13 cellular contexts compared by ENCODE assay signal in genomic region chr1:193417420-193417819, GRCh38.
DNase-seq lines count a peak whose midpoint lies in the region; ATAC-seq, FAIRE-seq and TF ChIP-seq lines count a peak whose summit lies in the region.
"Had no signal": no experiment of that assay in that cellular context is flagged by ENCODE, and none has a peak within 500 bp of the region (broad histone marks: within the 10 kb centered on the region; RNA-seq: fewer than 3 reads in every experiment).

No MANE protein-coding gene starts in this region.

- H3K9me3 ChIP-seq in adrenal gland (replicated peaks in 1 of 3), result no peaks in the 10 kb centered on the region

- H3K36me3 Mint-ChIP-seq in naive thymus-derived CD8-positive, alpha-beta T cell, result peaks cover 0 to 11% (median 4%) of the 10 kb centered on the region in 3 donors

- H3K27ac ChIP-seq in adrenal gland, result peak overlapping the region in 4 of 5 donors; percentile 31 to 82 (median 66)
- H3K27ac ChIP-seq: SK-N-MC had no signal

- H3K4me1 Mint-ChIP-seq in naive thymus-derived CD8-positive, alpha-beta T cell, result peaks cover 15 to 52% (median 46%) of the 10 kb centered on the region in 4 donors

- no peak for TF ChIP-seq CTCF in adrenal gland (IDR thresholded peaks at IDR 0.05)

- in situ Hi-C loops in SK-MEL-5 (cut with HindIII; ENCODE audit: low pct_unique_long_range_greater_than_20kb, low sequenced_read_pairs), result no loop called here

- H3K36me3 ChIP-seq in adrenal gland (replicated peaks in 1 of 2), result no peaks in the 10 kb centered on the region

- H3K27ac Mint-ChIP-seq in naive thymus-derived CD8-positive, alpha-beta T cell, result peak overlapping the region; percentile 45 to 97 (median 91)
- H3K27ac Mint-ChIP-seq: dendritic cell treated with granulocyte-macrophage colony-stimulating factor and Interleukin-4, amounts not matched to agents 40 ng/mL and 50 ng/mL, for 4 days; GM23338 had no signal

- peaks cover 0 to 9% (median 2%) of the 10 kb centered on the region in 9 donors for H3K9me3 Mint-ChIP-seq in naive thymus-derived CD8-positive, alpha-beta T cell
- H3K9me3 Mint-ChIP-seq: dendritic cell treated with granulocyte-macrophage colony-stimulating factor and Interleukin-4, amounts not matched to agents 40 ng/mL and 50 ng/mL, for 4 days; GM23338 had no signal

- DNase-seq in HK-2 (ENCODE audit: unreplicated experiment) (peak; percentile 45), SK-MEL-5 (ENCODE audit: low read depth, low spot score) (peak; percentile 43), adrenal gland (peak; percentile 34 to 79 (median 69)), NCI-H1092 treated with DMSO at 0.1 percent for 48 hours (lab: John Stamatoyannopoulos, UW) (no peak), HTR-8/SVneo (ENCODE audit: insufficient read length, low spot score) (no peak)
- peak in 1 of 10 donors; percentile 5 for DNase-seq in naive thymus-derived CD8-positive, alpha-beta T cell

- WGBS in adrenal gland, 4 donors, result 36 to 56% (median 41%) methylated on average over 1 of the region's 1 CpG

- peaks cover 8 to 20% of the 10 kb centered on the region in 2 donors for H3K4me1 ChIP-seq in adrenal gland (replicated peaks in 1 of 2)

- H3K4me3 Mint-ChIP-seq in naive thymus-derived CD8-positive, alpha-beta T cell, result peak overlapping the region; percentile 6 to 89 (median 83)
- H3K4me3 Mint-ChIP-seq: dendritic cell treated with granulocyte-macrophage colony-stimulating factor and Interleukin-4, amounts not matched to agents 40 ng/mL and 50 ng/mL, for 4 days; GM23338 had no signal

- intact Hi-C loops in adrenal gland (cut with DNase I), result no loop called here

- no peaks in the 10 kb centered on the region for H3K27me3 ChIP-seq in adrenal gland

- POLR2A ChIA-PET in naive thymus-derived CD8-positive, alpha-beta T cell (lab: Charles Lee), result no interaction called here

- peak overlapping the region in 1 of 4 donors; percentile 42 for H3K4me3 ChIP-seq in adrenal gland
- H3K4me3 ChIP-seq: GM23338, K562, lung had no signal

- TF ChIP-seq POLR2A in adrenal gland (IDR thresholded peaks at IDR 0.05), result peak in 1 of 2 donors; percentile 61

- FAIRE-seq in HTR-8/SVneo (lab: Jason Lieb, UNC), result no peak
- FAIRE-seq: K562 had no signal

- H3K27me3 Mint-ChIP-seq in naive thymus-derived CD8-positive, alpha-beta T cell, result no peaks in the 10 kb centered on the region
- H3K27me3 Mint-ChIP-seq: dendritic cell treated with granulocyte-macrophage colony-stimulating factor and Interleukin-4, amounts not matched to agents 40 ng/mL and 50 ng/mL, for 4 days had no signal

- peak; percentile 57 to 58 for ATAC-seq in naive thymus-derived CD8-positive, alpha-beta T cell
- ATAC-seq in HG02610 (IDR thresholded peaks at IDR 0.05; ENCODE audit: unreplicated experiment) (no peak), HG03108 (IDR thresholded peaks at IDR 0.05; ENCODE audit: unreplicated experiment) (no peak)
- ATAC-seq: K562 had no signal

Comparison
In these comparisons a context has a peak if more than half of its experiments do, and no peak if none do; other contexts are left out.
1. DNase-seq: peak in HK-2 (single experiment), SK-MEL-5 (single experiment) and adrenal gland (7 of 7); none in NCI-H1092 treated with DMSO at 0.1 percent for 48 hours (single experiment) and HTR-8/SVneo (single experiment).
2. ATAC-seq: peak in naive thymus-derived CD8-positive, alpha-beta T cell (2 of 2); none in HG02610 (single experiment) and HG03108 (single experiment).